ENCODE assay signal across 12 cellular contexts in genomic region chr4:154406022-154406835, GRCh38.
DNase-seq lines count a peak whose midpoint lies in the region; ATAC-seq and TF ChIP-seq lines count a peak whose summit lies in the region.
"Had no signal": no experiment of that assay in that cellular context is flagged by ENCODE, and none has a peak within 500 bp of the region (broad histone marks: within the 10 kb centered on the region; RNA-seq: fewer than 3 reads in every experiment).

No MANE protein-coding gene starts in this region.

- H3K4me3 ChIP-seq in A673 (ENCODE audit: low read depth, low read length, poor library complexity, severe bottlenecking), result no peak overlapping the region
- H3K4me3 ChIP-seq: GM23248, hepatocyte had no signal

- no peak for TF ChIP-seq CTCF in A673 (conservative IDR thresholded peaks at IDR 0.05; ENCODE audit: low read depth, low read length)

- BruUV-seq in A673 (replicated peaks; lab: Mats Ljungman, UMichigan), result no TSS peak

- H3K36me3 Mint-ChIP-seq in naive B cell, result peaks cover 0 to 9% of the 10 kb centered on the region in 2 donors

- H3K4me3 Mint-ChIP-seq in naive B cell, result peak overlapping the region in 5 of 8 donors; percentile 0 to 37 (median 16)

- no peaks in the 10 kb centered on the region for H3K36me3 ChIP-seq in A673 (ENCODE audit: insufficient read depth, low read length, poor library complexity, severe bottlenecking)

- peaks cover 0 to 9% (median 5%) of the 10 kb centered on the region in 7 donors for H3K9me3 Mint-ChIP-seq in naive B cell

- no peaks in the 10 kb centered on the region for H3K4me1 ChIP-seq in A673 (ENCODE audit: insufficient read depth, low read length, poor library complexity, severe bottlenecking)

- DNase-seq in naive B cell (peak; percentile 50), NCI-H1105 treated with DMSO at 0.1 percent for 48 hours (lab: John Stamatoyannopoulos, UW) (no peak), DMS 273 (lab: John Stamatoyannopoulos, UW; ENCODE audit: unreplicated experiment) (no peak), A673 (ENCODE audit: low spot score) (no peak), NCI-H1436 (lab: John Stamatoyannopoulos, UW) (no peak)
- DNase-seq: DMS153; GM23248; stimulated activated CD4-positive, alpha-beta T cell treated with anti-CD3 and anti-CD28 coated beads, Interleukin-12 subunit alpha, Interleukin-12 subunit beta, amount 100 ng/mL, for 4 hours had no signal

- POLR2A ChIA-PET in A673 (lab: Charles Lee; ENCODE audit: low non-redundant PET), result no interaction called here

- H3K4me1 Mint-ChIP-seq in naive B cell, result peaks cover 21 to 27% (median 22%) of the 10 kb centered on the region in 3 donors

- H3K27me3 ChIP-seq in A673 (replicated peaks; ENCODE audit: insufficient read depth, low read depth, low read length, poor library complexity), result no peaks in the 10 kb centered on the region
- H3K27me3 ChIP-seq: hepatocyte had no signal

- intact Hi-C loops in A673 (cut with micrococcal nuclease; ENCODE audit: unreplicated experiment), result no loop called here

- H3K27me3 Mint-ChIP-seq in naive B cell, result peaks cover 0 to 13% (median 0%) of the 10 kb centered on the region in 3 donors

- no peaks in the 10 kb centered on the region for H3K9me3 ChIP-seq in A673 (ENCODE audit: low read depth, low read length, poor library complexity, severe bottlenecking)

- H3K27ac ChIP-seq in A673 (ENCODE audit: low read depth, low read length, poor library complexity, severe bottlenecking), result no peak overlapping the region
- H3K27ac ChIP-seq: GM23248, hepatocyte had no signal

- CTCF ChIA-PET in A673 (lab: Charles Lee), result no interaction called here

- ATAC-seq in GM18873 (IDR thresholded peaks at IDR 0.05; ENCODE audit: low FRiP score, unreplicated experiment) (peak; percentile 81), HG02571 (IDR thresholded peaks at IDR 0.05; ENCODE audit: unreplicated experiment) (peak; percentile 86), HG03558 (IDR thresholded peaks at IDR 0.05; ENCODE audit: extremely low read depth, unreplicated experiment) (peak; percentile 88), naive B cell (ENCODE audit: low read depth in 2 of 2) (peak; percentile 99)

- H3K27ac Mint-ChIP-seq in naive B cell, result peak overlapping the region in 4 of 6 donors; percentile 19 to 71 (median 48)
